ENCODE assay signal across 9 cellular contexts in genomic region chr9:37582548-37583157, GRCh38. TPM values are rescaled to one million over a fixed set of nuclear protein-coding genes. Genes with fewer than 3 reads are reported as not detected.
DNase-seq lines count a peak whose midpoint lies in the region; ATAC-seq and TF ChIP-seq lines count a peak whose summit lies in the region.
"Had no signal": no experiment of that assay in that cellular context is flagged by ENCODE, and none has a peak within 500 bp of the region (broad histone marks: within the 10 kb centered on the region; RNA-seq: fewer than 3 reads in every experiment).

No MANE protein-coding gene starts in this region.

- DNase-seq in DMS114 treated with DMSO at 0.1 percent for 48 hours (lab: John Stamatoyannopoulos, UW; ENCODE audit: unreplicated experiment) (peak; percentile 50), IMR-90 (peak; percentile 86), SW480 (ENCODE audit: low spot score) (peak; percentile 48), fibroblast of villous mesenchyme (ENCODE audit: low read depth) (peak; percentile 80), progenitor cell of endocrine pancreas (ENCODE audit: low spot score, unreplicated experiment) (no peak), iPS-NIHi11 (ENCODE audit: low spot score) (no peak), NOMO-1 (lab: John Stamatoyannopoulos, UW; ENCODE audit: unreplicated experiment in 2 of 2) (no peak)

- H3K9me3 ChIP-seq in IMR-90 (ENCODE audit: control insufficient read depth, insufficient read depth, low read length) = no peaks in the 10 kb centered on the region

- no peak overlapping the region for H2AFZ ChIP-seq in IMR-90 (replicated peaks; ENCODE audit: low read length, poor library complexity)

- H3K36me3 ChIP-seq in IMR-90 (ENCODE audit: control insufficient read depth, insufficient read depth, low read length) = peaks cover 27% of the 10 kb centered on the region

- no peaks in the 10 kb centered on the region for H3K9me1 ChIP-seq in IMR-90 (ENCODE audit: insufficient read depth, low read length)

- no peak overlapping the region for H3K9ac ChIP-seq in IMR-90 (ENCODE audit: low read depth, low read length)

- no peak overlapping the region for H3K27ac ChIP-seq in IMR-90 (ENCODE audit: insufficient read depth, low read length)
- H3K27ac ChIP-seq: SK-N-MC had no signal

- H3K4ac ChIP-seq in IMR-90 (ENCODE audit: low read depth, low read length) = no peak overlapping the region

- H3K56ac ChIP-seq in IMR-90 (ENCODE audit: extremely low read depth, insufficient read depth, low read length) = no peak overlapping the region

- no peak overlapping the region for H2BK5ac ChIP-seq in IMR-90 (ENCODE audit: low read depth, low read length, poor library complexity, severe bottlenecking)

- H3K4me3 Mint-ChIP-seq in progenitor cell of endocrine pancreas (ENCODE audit: low read depth) = no peak overlapping the region

- no peaks in the 10 kb centered on the region for H3K27me3 Mint-ChIP-seq in progenitor cell of endocrine pancreas

- dilution Hi-C loops in IMR-90 (cut with HindIII; ENCODE audit: low sequenced_read_pairs, unreplicated experiment) = no loop called here

- H3K36me3 Mint-ChIP-seq in progenitor cell of endocrine pancreas (ENCODE audit: insufficient read depth) = peaks cover 13% of the 10 kb centered on the region

- CTCF ChIA-PET in IMR-90 (lab: Yijun Ruan, JAX) = no interaction called here

- no peak overlapping the region for H3K4me2 ChIP-seq in IMR-90 (ENCODE audit: low read depth, low read length)

- no peak overlapping the region for H3K23ac ChIP-seq in IMR-90 (ENCODE audit: low read depth, low read length)

- WGBS in IMR-90 (ENCODE audit: extremely low coverage in 2 of 2, insufficient read length in 1 of 2), 2 experiments = 100% methylated on average over 2 of the region's 6 CpGs; no CpG with 5 or more reads in 1 of the 2 experiments

- no peak overlapping the region for H3K27ac Mint-ChIP-seq in progenitor cell of endocrine pancreas

- no peak overlapping the region for H2BK15ac ChIP-seq in IMR-90 (ENCODE audit: low read depth, low read length)

- H3K4me1 Mint-ChIP-seq in progenitor cell of endocrine pancreas (ENCODE audit: low read depth) = no peaks in the 10 kb centered on the region

- peak; percentile 70 for TF ChIP-seq RAD21 in IMR-90 (IDR thresholded peaks at IDR 0.05; ENCODE audit: low read length)

- POLR2A ChIA-PET in IMR-90 (lab: Charles Lee; ENCODE audit: unreplicated experiment) = no interaction called here

- TF ChIP-seq POLR2A in IMR-90 (IDR thresholded peaks at IDR 0.05; ENCODE audit: low read depth, low read length) = no peak

- intact Hi-C loops in IMR-90 (cut with micrococcal nuclease) = loop anchor here (2.0 to 5.0 kb wide), 3 partner anchors 100 to 680 kb away; no protein-coding TSS in a partner anchor

- no peaks in the 10 kb centered on the region for H3K9me3 Mint-ChIP-seq in progenitor cell of endocrine pancreas (ENCODE audit: low read depth)

- peak; percentile 75 for TF ChIP-seq CTCF in IMR-90 (conservative IDR thresholded peaks at IDR 0.05; ENCODE audit: low read depth, low read length)
- TF ChIP-seq CTCF in fibroblast of villous mesenchyme (IDR thresholded peaks at IDR 0.05; ENCODE audit: insufficient read depth, low read depth, low read length) = peak; percentile 69
- peak; percentile 64 for TF ChIP-seq CTCF in progenitor cell of endocrine pancreas (IDR thresholded peaks at IDR 0.05; ENCODE audit: unreplicated experiment)

- peak; percentile 93 for ATAC-seq in IMR-90 (ENCODE audit: low read depth)
- ATAC-seq in GM19035 (IDR thresholded peaks at IDR 0.05; ENCODE audit: unreplicated experiment) = no peak

- H4K91ac ChIP-seq in IMR-90 (ENCODE audit: insufficient read depth, low read depth, low read length) = no peak overlapping the region

- H3K18ac ChIP-seq in IMR-90 (ENCODE audit: low read depth, low read length) = no peak overlapping the region

- H3K27me3 ChIP-seq in IMR-90 (ENCODE audit: control insufficient read depth, insufficient read depth, low read length) = no peaks in the 10 kb centered on the region

- in situ Hi-C loops in IMR-90 (cut with MboI; ENCODE audit: low sequenced_read_pairs) = loop anchor here (10.0 kb wide), 2 partner anchors 322 to 782 kb away; partner anchors contain the start of gene SLC25A51

- no peak overlapping the region for H2AK9ac ChIP-seq in IMR-90 (replicated peaks; ENCODE audit: low read depth, low read length, poor library complexity)

- no peak overlapping the region for H4K5ac ChIP-seq in IMR-90 (ENCODE audit: low read depth, low read length)

- H3K4me1 ChIP-seq in IMR-90 (ENCODE audit: control insufficient read depth, insufficient read depth, low read length) = no peaks in the 10 kb centered on the region

- no peak overlapping the region for H2BK20ac ChIP-seq in IMR-90 (ENCODE audit: low read depth, low read length)

- peaks cover 24 to 41% of the 10 kb centered on the region in 2 experiments for H3K79me1 ChIP-seq in IMR-90 (ENCODE audit: low read depth in 1 of 2, low read length in 2 of 2)

- H2AK5ac ChIP-seq in IMR-90 (ENCODE audit: low read depth, low read length) = no peak overlapping the region

- H3K14ac ChIP-seq in IMR-90 (replicated peaks; ENCODE audit: low read depth, low read length) = no peak overlapping the region

- peaks cover 4% of the 10 kb centered on the region for H4K20me1 ChIP-seq in IMR-90 (ENCODE audit: insufficient read depth, low read length)

- H3K4me3 ChIP-seq in IMR-90 (ENCODE audit: insufficient read depth, low read depth, low read length) = no peak overlapping the region
- H3K4me3 ChIP-seq in fibroblast of villous mesenchyme (ENCODE audit: low read depth, low read length) = no peak overlapping the region
- H3K4me3 ChIP-seq: SK-N-MC had no signal

- no peak overlapping the region for H2BK120ac ChIP-seq in IMR-90 (ENCODE audit: low read depth, low read length)

- no peak overlapping the region for H4K8ac ChIP-seq in IMR-90 (ENCODE audit: low read depth in 2 of 2, low read length in 2 of 2)

- no TSS peak for BruUV-seq in IMR-90 (replicated peaks; lab: Mats Ljungman, UMichigan)

TF ChIP-seq in IMR-90, 13 proteins besides CTCF, POLR2A, EP300 and RAD21:
- peak; percentile 55 for TF ChIP-seq SMC3 (IDR thresholded peaks at IDR 0.05; ENCODE audit: low read depth, low read length)
- no peak for TF ChIP-seq CEBPB (IDR thresholded peaks at IDR 0.05; ENCODE audit: low read depth, low read length)

RNA-seq across cellular contexts. Expression of gene FBXO10, which starts 6.5 kb away (rescaled TPM):
- 6.6 and 7.5 TPM in 2 replicates for total RNA-seq in IMR-90 (2012; rRNA removed)
- 6.6 and 6.7 TPM in 2 replicates for polyA plus RNA-seq in IMR-90 (2012; rRNA removed)
- 4.8 and 5.3 TPM in 2 replicates for polyA plus RNA-seq in IMR-90 (2012; cell fraction: cytosol; rRNA removed)
- polyA plus RNA-seq in IMR-90 (2012; cell fraction: nucleus; rRNA removed; ENCODE audit: low replicate concordance) = 17.7 and 18.1 TPM in 2 replicates
- 16.1 and 16.4 TPM in 2 replicates for total RNA-seq in fibroblast of villous mesenchyme
- 22.0 TPM in 2 replicates for total RNA-seq in progenitor cell of endocrine pancreas

RNA-seq across cellular contexts. Expression of gene TOMM5, which starts 9.7 kb away (rescaled TPM):
- total RNA-seq in IMR-90 (2012; rRNA removed) = 159 and 229 TPM in 2 replicates
- polyA plus RNA-seq in IMR-90 (2012; rRNA removed) = 200 and 206 TPM in 2 replicates
- 72.3 and 93.5 TPM in 2 replicates for polyA plus RNA-seq in IMR-90 (2012; cell fraction: cytosol; rRNA removed)
- polyA plus RNA-seq in IMR-90 (2012; cell fraction: nucleus; rRNA removed; ENCODE audit: low replicate concordance) = 15.8 and 47.1 TPM in 2 replicates
- 120 and 140 TPM in 2 replicates for total RNA-seq in fibroblast of villous mesenchyme
- total RNA-seq in progenitor cell of endocrine pancreas = 100 and 103 TPM in 2 replicates

Comparison
In these comparisons a context has a peak if more than half of its experiments do, and no peak if none do; other contexts are left out.
1. DNase-seq: peak in DMS114 treated with DMSO at 0.1 percent for 48 hours (single experiment), IMR-90 (single experiment), SW480 (single experiment) and fibroblast of villous mesenchyme (single experiment); none in progenitor cell of endocrine pancreas (single experiment), iPS-NIHi11 (single experiment) and NOMO-1 (0 of 2).
2. Peak in every context shown above with its lines, with median percentiles within 50 percentile points of each other: CTCF ChIP-seq.